ENCODE assay signal across 8 cellular contexts in the genomic region with DNA sequence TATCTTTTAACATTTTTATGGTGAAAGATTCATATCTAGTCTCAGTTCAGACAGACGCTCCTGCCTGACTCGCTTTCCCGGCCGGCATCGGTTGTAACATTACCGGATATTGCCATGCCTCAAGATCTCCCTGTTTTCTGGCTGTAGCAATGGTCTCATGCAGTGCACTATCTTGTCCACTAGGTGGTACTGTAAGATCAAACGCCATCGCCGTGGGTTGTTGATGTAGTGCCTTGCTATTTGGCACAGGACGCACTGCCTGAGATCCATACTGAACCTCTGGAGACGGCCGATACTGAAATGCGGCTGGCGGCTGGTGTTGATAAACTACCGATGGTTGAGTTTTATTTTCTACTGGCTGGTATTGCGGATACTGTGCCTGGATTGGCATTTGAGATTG.
DNase-seq lines count a peak whose midpoint lies in the region; ATAC-seq, FAIRE-seq and TF ChIP-seq lines count a peak whose summit lies in the region.
"Not testable (repeated sequence)": the region's sequence is repeated elsewhere in the genome, so short reads cannot be mapped to it uniquely, and the experiment has no call there.

No MANE protein-coding gene starts in this region.

- peak; percentile 61 for DNase-seq in ELF-1 (ENCODE audit: low read depth, low spot score)
- DNase-seq in NAMALWA (ENCODE audit: low spot score): peak; percentile 59
- peak; percentile 8 to 48 (median 27) for DNase-seq in T-helper 1 cell
- DNase-seq in activated T-helper 1 cell treated with Interleukin-2 at 50 U/mL for 16 hours (ENCODE audit: low read depth): peak; percentile 18
- peak; percentile 25 to 60 for DNase-seq in H1 (ENCODE audit: low read depth in 1 of 2, low spot score in 2 of 2)
- DNase-seq in left lung: peak in 1 of 2 donors; percentile 53
- DNase-seq in skeletal muscle cell (ENCODE audit: low read depth): peak; percentile 17
- peak; percentile 68 for DNase-seq in thyroid gland

- not testable (repeated sequence) for H2BK20ac ChIP-seq in H1 (ENCODE audit: low read length)

- H2AFZ ChIP-seq in H1 (ENCODE audit: low read length): not testable (repeated sequence)

- not testable (repeated sequence) for H3K14ac ChIP-seq in H1 (ENCODE audit: insufficient read length)

- POLR2A ChIA-PET in H1 (lab: Charles Lee; ENCODE audit: partially characterized antibody): not testable (repeated sequence)

- FAIRE-seq in H1 (lab: Jason Lieb, UNC): not testable (repeated sequence)

- CTCF ChIA-PET in H1 (lab: Charles Lee; ENCODE audit: partially characterized antibody): not testable (repeated sequence)

- H3K18ac ChIP-seq in H1 (ENCODE audit: extremely low read depth, low read length): not testable (repeated sequence)

- H3K79me2 ChIP-seq in H1 (ENCODE audit: control insufficient read depth in 1 of 2, insufficient read depth in 2 of 2, low read length in 2 of 2): not testable (repeated sequence)

- not testable (repeated sequence) for H3K79me1 ChIP-seq in H1 (ENCODE audit: low read depth, low read length)

- not testable (repeated sequence) for H2BK15ac ChIP-seq in H1 (ENCODE audit: low read length)

- ATAC-seq in left lung: not testable (repeated sequence)

- not testable (repeated sequence) for H2BK5ac ChIP-seq in H1 (ENCODE audit: low read depth, low read length)

- H3K56ac ChIP-seq in H1 (replicated peaks; ENCODE audit: insufficient read length, low read depth, low read length): not testable (repeated sequence)

- intact Hi-C loops in left lung (cut with DNase I); thyroid gland (cut with DNase I): not testable (repeated sequence)

- not testable (repeated sequence) for H3K27me3 ChIP-seq in H1 (replicated peaks in 1 of 4; ENCODE audit: control insufficient read depth in 3 of 4, extremely low read depth in 1 of 4, insufficient read depth in 3 of 4, low read length in 3 of 4); thyroid gland
- peaks cover 0 to 11% of the 10 kb centered on the region in 2 donors for H3K27me3 ChIP-seq in left lung

- TF ChIP-seq POLR2A in H1 (IDR thresholded peaks at IDR 0.05; ENCODE audit: control extremely low read depth in 1 of 2, low read depth in 2 of 2, low read length in 2 of 2); thyroid gland (IDR thresholded peaks at IDR 0.05): not testable (repeated sequence)

- not testable (repeated sequence) for H3K27ac ChIP-seq in H1 (ENCODE audit: low read depth, low read length); left lung; thyroid gland

- not testable (repeated sequence) for H3K23ac ChIP-seq in H1 (ENCODE audit: insufficient read length)

- H4K20me1 ChIP-seq in H1 (replicated peaks in 1 of 2; ENCODE audit: control insufficient read depth in 1 of 2, insufficient read depth in 2 of 2, low read length in 2 of 2): not testable (repeated sequence)

- H3K9me3 ChIP-seq in H1 (ENCODE audit: insufficient read depth in 2 of 2, low read depth in 1 of 2, low read length in 1 of 2); left lung; thyroid gland: not testable (repeated sequence)

- H3K36me3 ChIP-seq in H1 (ENCODE audit: control insufficient read depth in 2 of 4, insufficient read depth in 4 of 4, low read length in 3 of 4); left lung; thyroid gland: not testable (repeated sequence)

- H2BK12ac ChIP-seq in H1 (ENCODE audit: low read depth, low read length): not testable (repeated sequence)

- H3K4me3 ChIP-seq in H1 (ENCODE audit: extremely low read depth in 1 of 4, insufficient read depth in 2 of 4, low read depth in 3 of 4, low read length in 4 of 4); left lung; skeletal muscle cell (ENCODE audit: low read depth, low read length); thyroid gland (replicated peaks in 1 of 3): not testable (repeated sequence)

- not testable (repeated sequence) for TF ChIP-seq EP300 in H1 (IDR thresholded peaks at IDR 0.05; ENCODE audit: borderline replicate concordance in 1 of 2, low read depth in 2 of 2, low read length in 2 of 2)

- not testable (repeated sequence) for H4K91ac ChIP-seq in H1 (replicated peaks; ENCODE audit: insufficient read length, low read length)

- 30% methylated on average over 16 of the region's 16 CpGs; no CpG with 5 or more reads in 1 of the 2 experiments for WGBS in H1 (ENCODE audit: extremely low coverage in 1 of 2, insufficient coverage in 1 of 2, insufficient read length in 1 of 2, insufficient replicate concordance in 2 of 2, low coverage in 1 of 2, low lambda C conversion rate in 2 of 2, missing lambda C conversion rate in 1 of 2), 2 experiments
- WGBS in thyroid gland, 2 donors: 0 to 2% methylated on average over 15 to 16 of the region's 16 CpGs

- TF ChIP-seq CTCF in H1 (IDR thresholded peaks at IDR 0.05; ENCODE audit: control extremely low read depth in 1 of 3, insufficient read depth in 1 of 3, low read depth in 1 of 3, low read length in 3 of 3) (peak; percentile 27 to 58 (median 41)), left lung (IDR thresholded peaks at IDR 0.05) (peak; percentile 83 to 87), thyroid gland (IDR thresholded peaks at IDR 0.05) (peak; percentile 55 to 93 (median 80))

- H3K4me2 ChIP-seq in H1 (ENCODE audit: insufficient read depth in 1 of 2, low read depth in 2 of 2, low read length in 2 of 2): not testable (repeated sequence)

- H4K8ac ChIP-seq in H1 (ENCODE audit: extremely low read depth, insufficient read depth, low read length): not testable (repeated sequence)

- not testable (repeated sequence) for H2BK120ac ChIP-seq in H1 (replicated peaks; ENCODE audit: low read depth, low read length)

- H3K4ac ChIP-seq in H1 (replicated peaks; ENCODE audit: insufficient read length, low read depth, low read length): not testable (repeated sequence)

- not testable (repeated sequence) for H3K23me2 ChIP-seq in H1 (ENCODE audit: low read depth, low read length)

- TF ChIP-seq RAD21 in H1 (IDR thresholded peaks at IDR 0.05 in 1 of 2, conservative IDR thresholded peaks at IDR 0.05 in 1 of 2; ENCODE audit: low read depth in 2 of 2, low read length in 2 of 2): peak; percentile 66 to 72

- H3K4me1 ChIP-seq in H1 (replicated peaks in 1 of 4; ENCODE audit: control insufficient read depth in 3 of 4, insufficient read depth in 4 of 4, low read length in 3 of 4): not testable (repeated sequence)
- H3K4me1 ChIP-seq in left lung (peaks cover 0 to 13% of the 10 kb centered on the region in 2 donors), thyroid gland (peaks cover 13% of the 10 kb centered on the region in 2 donors)

- not testable (repeated sequence) for H4K5ac ChIP-seq in H1 (ENCODE audit: insufficient read length, low read depth, low read length)

- H2AK5ac ChIP-seq in H1 (ENCODE audit: low read depth, low read length): not testable (repeated sequence)

- not testable (repeated sequence) for H3K9ac ChIP-seq in H1 (replicated peaks in 1 of 4; ENCODE audit: extremely low read depth in 1 of 4, low read depth in 3 of 4, low read length in 3 of 4)

TF ChIP-seq in H1, 55 proteins besides CTCF, POLR2A, EP300 and RAD21:
- 0 out of 2 replicates have a peak, but pooled peaks have one; percentile 10 for TF ChIP-seq YY1 (IDR thresholded peaks at IDR 0.05; ENCODE audit: low read depth, low read length)
